29 cellular contexts compared by ENCODE assay signal in the genomic region with DNA sequence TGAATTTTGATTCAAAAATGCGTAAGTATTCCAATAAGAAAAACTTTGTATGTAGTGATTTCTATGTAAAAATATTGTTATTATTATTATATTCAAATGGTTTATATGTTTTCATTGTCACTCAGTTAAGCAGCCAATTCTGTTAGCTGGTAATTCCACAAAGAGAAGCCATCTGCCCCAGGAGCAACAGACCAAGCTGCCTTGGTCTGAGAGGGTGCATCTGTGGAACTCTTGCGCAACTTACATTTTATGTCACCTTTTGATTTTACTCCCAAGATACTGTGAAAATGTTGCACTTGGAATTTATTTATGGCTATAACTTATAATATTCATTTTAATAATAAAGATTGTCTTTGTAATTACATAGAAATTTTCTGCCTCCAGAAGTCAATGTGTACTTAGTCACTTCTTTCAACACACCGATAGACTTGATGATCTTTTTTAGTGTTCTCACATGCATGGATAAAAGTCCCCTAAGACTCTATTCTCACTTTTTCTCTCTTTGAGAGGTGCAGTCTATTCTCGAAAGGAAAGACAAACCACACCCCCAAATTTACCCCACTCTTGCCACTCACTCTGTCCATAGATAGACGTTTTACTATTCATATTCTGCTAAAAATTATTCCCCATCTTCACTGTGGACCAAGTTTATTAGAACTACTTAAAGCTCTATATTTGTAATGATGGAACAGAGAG. TPM values are rescaled to one million over a fixed set of nuclear protein-coding genes. Genes with fewer than 3 reads are reported as not detected.
DNase-seq lines count a peak whose midpoint lies in the region; ATAC-seq and FAIRE-seq lines count a peak whose summit lies in the region.
"Had no signal": no experiment of that assay in that cellular context is flagged by ENCODE, and none has a peak within 500 bp of the region (broad histone marks: within the 10 kb centered on the region; RNA-seq: fewer than 3 reads in every experiment).

No MANE protein-coding gene starts in this region.

- peaks cover 18% of the 10 kb centered on the region for H3K36me3 ChIP-seq in CD8-positive, alpha-beta memory T cell (ENCODE audit: insufficient read depth, low read length)
- H3K36me3 ChIP-seq: heart left ventricle had no signal

- H3K27me3 ChIP-seq in CD8-positive, alpha-beta memory T cell (ENCODE audit: insufficient read depth, low read length, poor library complexity, severe bottlenecking), result no peaks in the 10 kb centered on the region
- H3K27me3 ChIP-seq: body of pancreas, heart left ventricle had no signal

- no peak overlapping the region for H3K4me3 ChIP-seq in CD8-positive, alpha-beta memory T cell (ENCODE audit: low read length)
- H3K4me3 ChIP-seq: body of pancreas, heart left ventricle, smooth muscle cell had no signal

- peak overlapping the region; percentile 43 for H3K27ac Mint-ChIP-seq in activated CD4-positive, alpha-beta T cell treated with anti-CD3 and anti-CD28 coated beads, Interleukin-2, amount 10 ng/mL, durations not matched to agents 24 days and 14 days
- peak overlapping the region; percentile 44 to 97 (median 84) for H3K27ac Mint-ChIP-seq in CD8-positive, alpha-beta memory T cell
- peak overlapping the region; percentile 28 for H3K27ac Mint-ChIP-seq in activated T-helper 2 cell treated with anti-CD3 and anti-CD28 coated beads, Interferon-gamma antibody, Interleukin-2, Interleukin-4, amounts not matched to agents 10 μg/mL and 5 μg/mL and 100 μg/mL, durations not matched to agents 14 hours and 24 hours and 36 hours
- H3K27ac Mint-ChIP-seq in memory B cell, result peak overlapping the region; percentile 70

- no peak overlapping the region for H3K27ac ChIP-seq in CD8-positive, alpha-beta memory T cell (ENCODE audit: low read depth, low read length)
- H3K27ac ChIP-seq: body of pancreas, heart left ventricle, RWPE1, VCaP had no signal

- peak overlapping the region; percentile 12 for H3K4me3 Mint-ChIP-seq in activated CD4-positive, alpha-beta T cell treated with anti-CD3 and anti-CD28 coated beads, Interleukin-2, amount 10 ng/mL, durations not matched to agents 24 days and 14 days
- H3K4me3 Mint-ChIP-seq in CD8-positive, alpha-beta memory T cell, result peak overlapping the region; percentile 19 to 64 (median 44)
- H3K4me3 Mint-ChIP-seq in activated T-helper 2 cell treated with anti-CD3 and anti-CD28 coated beads, Interferon-gamma antibody, Interleukin-2, Interleukin-4, amounts not matched to agents 10 μg/mL and 5 μg/mL and 100 μg/mL, durations not matched to agents 14 hours and 24 hours and 36 hours (ENCODE audit: low read depth), result no peak overlapping the region
- peak overlapping the region; percentile 8 for H3K4me3 Mint-ChIP-seq in memory B cell
- H3K4me3 Mint-ChIP-seq: activated T-cell treated with anti-CD3 and anti-CD28 coated beads, Interleukin-2, amount 50 U/mL, for 4 hours had no signal

- peaks cover 55% of the 10 kb centered on the region for H3K36me3 Mint-ChIP-seq in activated CD4-positive, alpha-beta T cell treated with anti-CD3 and anti-CD28 coated beads, Interleukin-2, amount 10 ng/mL, durations not matched to agents 24 days and 14 days (ENCODE audit: low read depth)
- H3K36me3 Mint-ChIP-seq in CD8-positive, alpha-beta memory T cell, result peaks cover 7 to 64% (median 27%) of the 10 kb centered on the region in 3 donors
- peaks cover 73% of the 10 kb centered on the region for H3K36me3 Mint-ChIP-seq in activated T-helper 2 cell treated with anti-CD3 and anti-CD28 coated beads, Interferon-gamma antibody, Interleukin-2, Interleukin-4, amounts not matched to agents 10 μg/mL and 5 μg/mL and 100 μg/mL, durations not matched to agents 14 hours and 24 hours and 36 hours (ENCODE audit: low read depth)
- H3K36me3 Mint-ChIP-seq in memory B cell, result peaks cover 26% of the 10 kb centered on the region

- CTCF ChIA-PET in CD8-positive, alpha-beta memory T cell (lab: Charles Lee), result no interaction called here

- H3K4me1 Mint-ChIP-seq in activated CD4-positive, alpha-beta T cell treated with anti-CD3 and anti-CD28 coated beads, Interleukin-2, amount 10 ng/mL, durations not matched to agents 24 days and 14 days, result peaks cover 31% of the 10 kb centered on the region
- peaks cover 71 to 94% (median 91%) of the 10 kb centered on the region in 3 donors for H3K4me1 Mint-ChIP-seq in CD8-positive, alpha-beta memory T cell
- peaks cover 55% of the 10 kb centered on the region for H3K4me1 Mint-ChIP-seq in activated T-helper 2 cell treated with anti-CD3 and anti-CD28 coated beads, Interferon-gamma antibody, Interleukin-2, Interleukin-4, amounts not matched to agents 10 μg/mL and 5 μg/mL and 100 μg/mL, durations not matched to agents 14 hours and 24 hours and 36 hours (ENCODE audit: low read depth)
- peaks cover 24% of the 10 kb centered on the region for H3K4me1 Mint-ChIP-seq in memory B cell

- peaks cover 68% of the 10 kb centered on the region for H3K4me1 ChIP-seq in CD8-positive, alpha-beta memory T cell (ENCODE audit: insufficient read depth, low read length)
- H3K4me1 ChIP-seq: body of pancreas, heart left ventricle had no signal

- no peak for FAIRE-seq in HTR-8/SVneo (lab: Jason Lieb, UNC)
- FAIRE-seq: urothelium cell line had no signal

- ATAC-seq in memory B cell (ENCODE audit: low read depth), result no peak
- ATAC-seq: body of pancreas, heart left ventricle, left colon had no signal

- POLR2A ChIA-PET in CD8-positive, alpha-beta memory T cell (lab: Charles Lee), result no interaction called here

- intact Hi-C loops in activated CD4-positive, alpha-beta T cell treated with anti-CD3 and anti-CD28 coated beads, Interleukin-2, amount 10 ng/mL, durations not matched to agents 24 days and 14 days (cut with micrococcal nuclease), result no loop called here
- intact Hi-C loops in activated T-helper 2 cell treated with anti-CD3 and anti-CD28 coated beads, Interferon-gamma antibody, Interleukin-2, Interleukin-4, amounts not matched to agents 10 μg/mL and 5 μg/mL and 100 μg/mL, durations not matched to agents 14 hours and 24 hours and 36 hours (cut with micrococcal nuclease), result no loop called here

- H3K27me3 Mint-ChIP-seq in activated CD4-positive, alpha-beta T cell treated with anti-CD3 and anti-CD28 coated beads, Interleukin-2, amount 10 ng/mL, durations not matched to agents 24 days and 14 days, result no peaks in the 10 kb centered on the region
- peaks cover 0 to 5% of the 10 kb centered on the region in 2 donors for H3K27me3 Mint-ChIP-seq in CD8-positive, alpha-beta memory T cell
- H3K27me3 Mint-ChIP-seq in activated T-helper 2 cell treated with anti-CD3 and anti-CD28 coated beads, Interferon-gamma antibody, Interleukin-2, Interleukin-4, amounts not matched to agents 10 μg/mL and 5 μg/mL and 100 μg/mL, durations not matched to agents 14 hours and 24 hours and 36 hours (ENCODE audit: low read depth), result no peaks in the 10 kb centered on the region
- H3K27me3 Mint-ChIP-seq in memory B cell, result no peaks in the 10 kb centered on the region

- peaks cover 3% of the 10 kb centered on the region for H3K9me3 Mint-ChIP-seq in activated CD4-positive, alpha-beta T cell treated with anti-CD3 and anti-CD28 coated beads, Interleukin-2, amount 10 ng/mL, durations not matched to agents 24 days and 14 days
- no peaks in the 10 kb centered on the region for H3K9me3 Mint-ChIP-seq in CD8-positive, alpha-beta memory T cell
- H3K9me3 Mint-ChIP-seq in activated T-helper 2 cell treated with anti-CD3 and anti-CD28 coated beads, Interferon-gamma antibody, Interleukin-2, Interleukin-4, amounts not matched to agents 10 μg/mL and 5 μg/mL and 100 μg/mL, durations not matched to agents 14 hours and 24 hours and 36 hours, result no peaks in the 10 kb centered on the region
- no peaks in the 10 kb centered on the region for H3K9me3 Mint-ChIP-seq in memory B cell
- H3K9me3 Mint-ChIP-seq: activated T-cell treated with anti-CD3 and anti-CD28 coated beads, Interleukin-2, amount 50 U/mL, for 4 hours had no signal

- no peaks in the 10 kb centered on the region for H3K9me3 ChIP-seq in CD8-positive, alpha-beta memory T cell (ENCODE audit: low read length)
- H3K9me3 ChIP-seq: body of pancreas, heart left ventricle, SK-N-SH had no signal

- DNase-seq in activated CD4-positive, alpha-beta T cell treated with anti-CD3 and anti-CD28 coated beads, Interleukin-2, amount 10 ng/mL, durations not matched to agents 24 days and 14 days, result no peak
- no peak for DNase-seq in activated CD4-positive, alpha-beta T cell treated with anti-CD3 and anti-CD28 coated beads for 4 hours
- DNase-seq in CD8-positive, alpha-beta memory T cell, result no peak
- DNase-seq in activated T-helper 2 cell treated with anti-CD3 and anti-CD28 coated beads, Interferon-gamma antibody, Interleukin-2, Interleukin-4, amounts not matched to agents 10 μg/mL and 5 μg/mL and 100 μg/mL, durations not matched to agents 14 hours and 24 hours and 36 hours (ENCODE audit: low spot score), result no peak
- DNase-seq in memory B cell (ENCODE audit: low spot score in 2 of 2) (no peak), occipital lobe (lab: John Stamatoyannopoulos, UW) (no peak), HTR-8/SVneo (ENCODE audit: insufficient read length, low spot score) (no peak), GF-D8 (lab: John Stamatoyannopoulos, UW) (no peak)
- DNase-seq: activated CD4-positive, alpha-beta T cell treated with anti-CD3 and anti-CD28 coated beads, Interleukin-2, amount 50 U/mL, for 48 hours; activated T-cell treated with anti-CD3 and anti-CD28 coated beads, Interleukin-2, amount 50 U/mL, for 4 hours; body of pancreas; DMS79 treated with DMSO at 0.1 percent for 48 hours; effector CD4-positive, alpha-beta T cell; erythroblast; H7; heart left ventricle; left colon; NCI-H1092 treated with DMSO at 0.1 percent for 48 hours; NCI-H2029; NCI-H2227 treated with DMSO at 0.1 percent for 48 hours; retina; SK-N-SH had no signal

RNA-seq across cellular contexts. Expression of gene GPR174, which starts 30.6 kb away (rescaled TPM):
- 13.7 and 13.8 TPM in 2 replicates for total RNA-seq in activated CD4-positive, alpha-beta T cell treated with anti-CD3 and anti-CD28 coated beads, Interleukin-2, amount 10 ng/mL, durations not matched to agents 24 days and 14 days
- 10 to 100 TPM; 29.8 to 30.5 TPM for total RNA-seq in CD8-positive, alpha-beta memory T cell
- polyA plus RNA-seq in CD8-positive, alpha-beta memory T cell, result 11.6 TPM
- total RNA-seq in activated T-helper 2 cell treated with anti-CD3 and anti-CD28 coated beads, Interferon-gamma antibody, Interleukin-2, Interleukin-4, amounts not matched to agents 10 μg/mL and 5 μg/mL and 100 μg/mL, durations not matched to agents 14 hours and 24 hours and 36 hours, result 9.2 and 10.1 TPM in 2 replicates
- total RNA-seq in occipital lobe, result not detected
- total RNA-seq: A172, chondrocyte, fibroblast of villous mesenchyme, H7, smooth muscle cell had no signal
- polyA plus RNA-seq: SK-N-SH, smooth muscle cell had no signal

Comparison
In these comparisons a context has a peak if more than half of its experiments do, and no peak if none do; other contexts are left out.
1. H3K27ac Mint-ChIP-seq: peak in every context shown above with its lines; median percentile 84 in CD8-positive, alpha-beta memory T cell; 70 in memory B cell; 43 in activated CD4-positive, alpha-beta T cell treated with anti-CD3 and anti-CD28 coated beads, Interleukin-2, amount 10 ng/mL, durations not matched to agents 24 days and 14 days; 28 in activated T-helper 2 cell treated with anti-CD3 and anti-CD28 coated beads, Interferon-gamma antibody, Interleukin-2, Interleukin-4, amounts not matched to agents 10 μg/mL and 5 μg/mL and 100 μg/mL, durations not matched to agents 14 hours and 24 hours and 36 hours.
2. RNA of gene GPR174, which starts 30.6 kb away (total RNA-seq): 29.8 to 30.5 TPM in CD8-positive, alpha-beta memory T cell, 13.7 to 13.8 TPM in activated CD4-positive, alpha-beta T cell treated with anti-CD3 and anti-CD28 coated beads, Interleukin-2, amount 10 ng/mL, durations not matched to agents 24 days and 14 days and 9.2 to 10.1 TPM in activated T-helper 2 cell treated with anti-CD3 and anti-CD28 coated beads, Interferon-gamma antibody, Interleukin-2, Interleukin-4, amounts not matched to agents 10 μg/mL and 5 μg/mL and 100 μg/mL, durations not matched to agents 14 hours and 24 hours and 36 hours; not detected in occipital lobe (single experiment); every median in the first group is over 10 times any median in the second.